In the genomic region with DNA sequence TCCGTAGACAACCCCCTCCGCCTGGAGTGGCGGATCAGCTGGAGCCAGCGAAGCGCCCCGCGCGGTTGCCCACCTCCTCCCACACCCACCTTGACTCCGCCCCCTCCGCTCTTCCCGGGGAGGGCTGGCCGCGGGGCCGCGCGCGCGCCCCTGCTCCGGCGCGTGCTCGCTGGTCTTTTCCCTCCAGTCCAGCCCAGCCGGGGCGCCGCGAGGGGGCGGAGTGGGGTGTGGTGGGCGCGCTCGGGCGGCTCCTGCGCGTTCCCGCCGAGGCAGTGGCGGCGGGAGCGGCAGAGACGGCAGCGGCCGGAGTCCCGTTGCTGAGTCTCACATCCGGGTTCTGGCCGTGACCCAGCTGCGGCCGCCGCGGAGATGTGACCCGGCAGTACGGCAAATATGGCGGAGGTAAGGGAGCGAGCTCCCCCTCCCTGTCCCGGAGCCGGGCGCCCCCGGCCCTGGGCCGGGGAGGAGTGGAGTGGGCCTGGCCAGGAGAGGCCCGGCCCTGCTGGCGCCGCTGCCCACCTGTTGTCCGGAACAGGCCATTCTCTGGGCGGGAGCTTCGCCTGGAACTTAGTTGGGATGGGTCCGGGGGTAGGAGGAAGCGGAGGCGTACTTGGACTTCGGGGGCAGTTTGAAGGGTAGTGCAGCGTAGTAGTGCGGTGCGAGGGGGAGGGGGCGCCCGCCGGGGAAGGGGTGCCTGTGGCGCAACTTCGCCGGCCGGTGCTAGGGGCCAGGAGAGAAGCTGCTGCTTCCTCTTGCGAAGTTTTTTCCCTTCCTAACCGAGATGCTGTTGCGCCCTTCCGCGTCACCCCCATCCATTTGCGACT, we compare ENCODE assay signal across 8 cellular contexts. TPM values are rescaled to one million over a fixed set of nuclear protein-coding genes. Genes with fewer than 3 reads are reported as not detected.
DNase-seq lines count a peak whose midpoint lies in the region; ATAC-seq and TF ChIP-seq lines count a peak whose summit lies in the region.

No MANE protein-coding gene starts in this region.

- H3K27ac ChIP-seq in CD4-positive, CD25-positive, alpha-beta regulatory T cell (ENCODE audit: insufficient read depth, low read length, poor library complexity, severe bottlenecking), result peak overlapping the region; percentile 89
- H3K27ac ChIP-seq in right lobe of liver, result peak overlapping the region; percentile 82 to 94 (median 91)

- intact Hi-C loops in right lobe of liver (cut with DNase I), result no loop called here

- H3K27me3 ChIP-seq in CD4-positive, CD25-positive, alpha-beta regulatory T cell (ENCODE audit: control insufficient read depth, insufficient read depth, low read length), result no peaks in the 10 kb centered on the region
- H3K27me3 ChIP-seq in right lobe of liver, result no peaks in the 10 kb centered on the region

- H3K36me3 ChIP-seq in CD4-positive, CD25-positive, alpha-beta regulatory T cell (ENCODE audit: control insufficient read depth, insufficient read depth, low read length), result no peaks in the 10 kb centered on the region
- H3K36me3 ChIP-seq in right lobe of liver, result no peaks in the 10 kb centered on the region

- H3K27me3 Mint-ChIP-seq in CD4-positive, CD25-positive, alpha-beta regulatory T cell, result peaks cover 1% of the 10 kb centered on the region

- H3K9me3 Mint-ChIP-seq in CD4-positive, CD25-positive, alpha-beta regulatory T cell, result no peaks in the 10 kb centered on the region

- TF ChIP-seq POLR2A in right lobe of liver (IDR thresholded peaks at IDR 0.05), result peak; percentile 83

- H3K4me1 ChIP-seq in CD4-positive, CD25-positive, alpha-beta regulatory T cell (ENCODE audit: control insufficient read depth, insufficient read depth, low read length, poor library complexity, severe bottlenecking), result peaks cover 56% of the 10 kb centered on the region
- H3K4me1 ChIP-seq in right lobe of liver, result peaks cover 0 to 31% (median 2%) of the 10 kb centered on the region in 4 donors

- ATAC-seq in CD4-positive, CD25-positive, alpha-beta regulatory T cell (ENCODE audit: low read depth in 2 of 2), result peak; percentile 75 to 78
- ATAC-seq in GM19395 (IDR thresholded peaks at IDR 0.05; ENCODE audit: unreplicated experiment), result peak; percentile 59
- ATAC-seq in HG03521 (IDR thresholded peaks at IDR 0.05; ENCODE audit: unreplicated experiment), result peak; percentile 70
- peak; percentile 77 to 91 (median 86) for ATAC-seq in right lobe of liver

- peak overlapping the region; percentile 98 for H3K4me3 ChIP-seq in CD4-positive, CD25-positive, alpha-beta regulatory T cell (ENCODE audit: low read depth, low read length)
- peak overlapping the region; percentile 66 to 72 (median 71) for H3K4me3 ChIP-seq in right lobe of liver

- peak; percentile 25 to 59 (median 47) for TF ChIP-seq CTCF in right lobe of liver (IDR thresholded peaks at IDR 0.05)

- H3K36me3 Mint-ChIP-seq in CD4-positive, CD25-positive, alpha-beta regulatory T cell, result no peaks in the 10 kb centered on the region

- H3K27ac Mint-ChIP-seq in CD4-positive, CD25-positive, alpha-beta regulatory T cell, result peak overlapping the region; percentile 82 to 95 (median 83)

- H3K4me1 Mint-ChIP-seq in CD4-positive, CD25-positive, alpha-beta regulatory T cell, result peaks cover 42 to 72% (median 57%) of the 10 kb centered on the region in 4 donors

- 0% methylated on average over 8 of the region's 83 CpGs for WGBS in right lobe of liver (ENCODE audit: insufficient coverage, low coverage, low lambda C conversion rate, missing lambda C conversion rate)

- H3K9me3 ChIP-seq in CD4-positive, CD25-positive, alpha-beta regulatory T cell (ENCODE audit: control insufficient read depth in 2 of 2, low read length in 2 of 2), result no peaks in the 10 kb centered on the region
- H3K9me3 ChIP-seq in right lobe of liver, result no peaks in the 10 kb centered on the region

- DNase-seq in CD4-positive, CD25-positive, alpha-beta regulatory T cell, result peak; percentile 91 to 94 (median 91)
- DNase-seq in NCI-H748 (lab: John Stamatoyannopoulos, UW; ENCODE audit: unreplicated experiment), result peak; percentile 97
- DNase-seq in activated CD4-positive, alpha-beta T cell treated with anti-CD3 and anti-CD28 coated beads, Interleukin-2, amount 50 U/mL, for 48 hours, result peak; percentile 93 to 94
- peak; percentile 97 for DNase-seq in dermis blood vessel endothelial cell
- DNase-seq in right lobe of liver, result peak; percentile 97 to 98 (median 97)
- DNase-seq in stimulated activated CD4-positive, alpha-beta T cell treated with anti-CD3 and anti-CD28 coated beads, Interleukin-4, amount 100 ng/mL, for 1 hour, result peak; percentile 94

- H3K4me3 Mint-ChIP-seq in CD4-positive, CD25-positive, alpha-beta regulatory T cell, result peak overlapping the region; percentile 90 to 98 (median 94)

RNA-seq across cellular contexts. Expression of gene MIER1, which starts 5.4 kb away (rescaled TPM):
- total RNA-seq in CD4-positive, CD25-positive, alpha-beta regulatory T cell, result 84.8 TPM
- polyA plus RNA-seq in CD4-positive, CD25-positive, alpha-beta regulatory T cell, result 10 to 100 TPM; 33.4 to 41.9 (median 36.0) TPM
- total RNA-seq in dermis blood vessel endothelial cell (26.9 and 34.0 TPM in 2 replicates), right lobe of liver (10 to 100 TPM; 11.8 to 27.0 (median 19.3) TPM)

RNA-seq across cellular contexts. Expression of gene DNAI4, which starts 5.6 kb away (rescaled TPM):
- 3.2 TPM for total RNA-seq in CD4-positive, CD25-positive, alpha-beta regulatory T cell
- 1 to 10 TPM in 2 of 4 donors, under 1 TPM in 2; 0.45 to 2.0 (median 1.4) TPM for polyA plus RNA-seq in CD4-positive, CD25-positive, alpha-beta regulatory T cell
- total RNA-seq in dermis blood vessel endothelial cell (2.1 and 3.7 TPM in 2 replicates), right lobe of liver (1 to 10 TPM in 4 of 6 experiments, under 1 TPM in 2; 0.80 to 3.4 (median 1.4) TPM)

Comparison
In these comparisons a context has a peak if more than half of its experiments do, and no peak if none do; other contexts are left out.
1. Peak in every context shown above with its lines: DNase-seq, ATAC-seq, H3K4me3 ChIP-seq and H3K27ac ChIP-seq.